1 cellular context compared by ENCODE assay signal in the genomic region with DNA sequence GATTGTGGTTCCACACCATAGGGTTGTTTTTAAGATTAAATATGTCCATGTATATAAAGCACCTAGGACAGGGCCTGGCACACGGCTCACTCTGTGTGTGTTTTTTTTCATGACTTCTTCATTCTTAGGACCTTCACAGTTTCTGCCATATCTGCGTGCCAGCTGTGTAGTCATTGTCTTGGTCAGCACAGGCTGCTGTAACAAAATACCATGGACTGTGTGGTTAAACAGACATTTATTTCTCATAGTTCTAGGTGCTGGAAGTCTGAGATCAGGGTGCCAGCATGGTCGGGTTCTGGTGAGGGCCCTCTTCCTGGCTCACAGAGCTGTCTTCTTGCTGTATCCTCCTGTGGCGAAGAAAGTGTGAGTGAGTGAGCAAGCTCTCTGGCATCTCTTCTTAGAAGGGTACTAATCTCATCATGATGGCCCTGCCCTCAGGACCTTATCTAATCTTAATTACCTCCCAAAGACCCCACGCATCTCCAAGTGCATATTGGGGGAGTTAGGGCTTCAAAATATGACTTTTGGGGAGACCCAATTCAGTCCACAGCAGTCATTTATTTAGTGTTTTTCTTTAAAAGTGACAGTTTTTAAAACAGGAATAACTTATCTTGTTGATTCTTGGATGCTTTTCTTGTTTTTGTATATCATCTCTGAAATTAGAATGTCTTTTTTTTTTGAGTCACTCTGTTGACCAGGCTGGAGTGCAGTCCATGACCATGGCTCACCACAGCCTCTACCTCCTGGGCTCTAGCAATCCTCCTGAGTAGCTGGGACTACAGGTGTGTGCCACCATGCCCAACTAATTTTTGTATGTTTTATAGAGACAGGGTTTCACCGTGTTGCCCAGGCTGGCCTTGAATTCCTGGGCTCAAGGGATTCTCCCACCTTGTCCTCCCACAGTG.
TF ChIP-seq lines count a peak whose summit lies in the region.

No MANE protein-coding gene starts in this region.

TF ChIP-seq in Ishikawa, 13 proteins besides CTCF, POLR2A, EP300 and RAD21 (continued from another document):
- TF ChIP-seq, protein P1, sequence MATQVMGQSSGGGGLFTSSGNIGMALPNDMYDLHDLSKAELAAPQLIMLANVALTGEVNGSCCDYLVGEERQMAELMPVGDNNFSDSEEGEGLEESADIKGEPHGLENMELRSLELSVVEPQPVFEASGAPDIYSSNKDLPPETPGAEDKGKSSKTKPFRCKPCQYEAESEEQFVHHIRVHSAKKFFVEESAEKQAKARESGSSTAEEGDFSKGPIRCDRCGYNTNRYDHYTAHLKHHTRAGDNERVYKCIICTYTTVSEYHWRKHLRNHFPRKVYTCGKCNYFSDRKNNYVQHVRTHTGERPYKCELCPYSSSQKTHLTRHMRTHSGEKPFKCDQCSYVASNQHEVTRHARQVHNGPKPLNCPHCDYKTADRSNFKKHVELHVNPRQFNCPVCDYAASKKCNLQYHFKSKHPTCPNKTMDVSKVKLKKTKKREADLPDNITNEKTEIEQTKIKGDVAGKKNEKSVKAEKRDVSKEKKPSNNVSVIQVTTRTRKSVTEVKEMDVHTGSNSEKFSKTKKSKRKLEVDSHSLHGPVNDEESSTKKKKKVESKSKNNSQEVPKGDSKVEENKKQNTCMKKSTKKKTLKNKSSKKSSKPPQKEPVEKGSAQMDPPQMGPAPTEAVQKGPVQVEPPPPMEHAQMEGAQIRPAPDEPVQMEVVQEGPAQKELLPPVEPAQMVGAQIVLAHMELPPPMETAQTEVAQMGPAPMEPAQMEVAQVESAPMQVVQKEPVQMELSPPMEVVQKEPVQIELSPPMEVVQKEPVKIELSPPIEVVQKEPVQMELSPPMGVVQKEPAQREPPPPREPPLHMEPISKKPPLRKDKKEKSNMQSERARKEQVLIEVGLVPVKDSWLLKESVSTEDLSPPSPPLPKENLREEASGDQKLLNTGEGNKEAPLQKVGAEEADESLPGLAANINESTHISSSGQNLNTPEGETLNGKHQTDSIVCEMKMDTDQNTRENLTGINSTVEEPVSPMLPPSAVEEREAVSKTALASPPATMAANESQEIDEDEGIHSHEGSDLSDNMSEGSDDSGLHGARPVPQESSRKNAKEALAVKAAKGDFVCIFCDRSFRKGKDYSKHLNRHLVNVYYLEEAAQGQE (IDR thresholded peaks at IDR 0.05; ENCODE audit: low read depth): 0 out of 2 replicates have a peak, but pooled peaks have one; percentile 21
TF ChIP-seq in Ishikawa: peak in this region for 1.
